ENCODE assay signal across 7 cellular contexts in the genomic region with DNA sequence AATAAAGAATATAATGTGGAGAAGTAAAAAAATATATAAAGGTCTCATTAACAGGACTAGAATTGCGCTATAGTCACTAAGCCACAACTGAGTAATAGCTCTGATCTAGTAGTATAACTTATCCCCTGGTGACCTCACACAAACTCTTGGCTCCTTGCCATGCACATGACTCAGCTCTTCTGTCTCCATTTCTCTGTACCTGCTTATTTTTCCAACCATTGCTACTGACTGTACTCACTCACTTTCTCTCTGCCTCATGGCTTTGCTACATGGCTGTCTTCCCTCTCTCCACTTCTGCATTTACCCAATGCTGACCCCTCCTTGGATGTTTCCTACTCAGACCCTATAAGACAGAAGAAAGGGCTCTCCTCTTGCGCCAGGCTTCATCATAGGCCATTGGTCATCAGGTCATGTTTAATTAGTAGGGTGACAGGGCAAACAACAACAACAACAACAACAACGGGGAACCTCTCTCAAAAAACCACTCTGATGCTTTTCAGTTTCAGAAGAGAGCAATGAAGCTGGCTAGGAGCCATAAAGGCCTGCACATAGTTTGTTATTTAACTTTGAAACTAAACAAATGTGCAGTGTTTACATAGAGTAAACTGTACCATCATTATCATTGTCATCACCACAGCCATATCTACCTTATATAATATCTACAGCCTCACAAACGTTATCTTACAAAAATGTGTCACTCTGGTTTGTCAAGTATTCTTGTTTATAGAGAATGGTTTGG. TPM values are rescaled to one million over a fixed set of nuclear protein-coding genes. Genes with fewer than 3 reads are reported as not detected.
A peak's percentile ranks its signal among the peaks of the same experiment; 100 is the strongest.
DNase-seq lines count a peak whose midpoint lies in the region; ATAC-seq, FAIRE-seq and TF ChIP-seq lines count a peak whose summit lies in the region.

No MANE protein-coding gene starts in this region.

- H3K9me3 ChIP-seq in keratinocyte (ENCODE audit: control insufficient read depth, low read depth, low read length): no peaks in the 10 kb centered on the region

- no peaks in the 10 kb centered on the region for H3K9me3 Mint-ChIP-seq in activated T-cell treated with anti-CD3 and anti-CD28 coated beads, Interleukin-2, amount 50 U/mL, for 4 hours

- no peaks in the 10 kb centered on the region for H3K79me2 ChIP-seq in keratinocyte (ENCODE audit: control insufficient read depth, insufficient read depth, low read length)

- no peaks in the 10 kb centered on the region for H3K27me3 ChIP-seq in keratinocyte (ENCODE audit: control insufficient read depth, extremely low read depth, insufficient read depth, low read length)

- H3K36me3 Mint-ChIP-seq in activated T-cell treated with anti-CD3 and anti-CD28 coated beads, Interleukin-2, amount 50 U/mL, for 4 hours (ENCODE audit: insufficient read depth): no peaks in the 10 kb centered on the region

- H3K4me2 ChIP-seq in keratinocyte (ENCODE audit: control insufficient read depth, extremely low read depth, insufficient read depth, low read depth, low read length): peak overlapping the region; percentile 37

- ATAC-seq in activated T-cell treated with anti-CD3 and anti-CD28 coated beads, Interleukin-2, amount 50 U/mL, for 4 hours: peak; percentile 92 to 96

- H2AFZ ChIP-seq in keratinocyte (ENCODE audit: control insufficient read depth, low read length): peak overlapping the region; percentile 53

- no peaks in the 10 kb centered on the region for H3K9me1 ChIP-seq in keratinocyte (ENCODE audit: control insufficient read depth, extremely low read depth, insufficient read depth, low read length)

- in situ Hi-C loops in GM13976 (cut with MboI; ENCODE audit: low sequenced_read_pairs, unreplicated experiment) (no loop called here), GM13977 (cut with MboI; ENCODE audit: low pct_unique_long_range_greater_than_20kb, low sequenced_read_pairs, unreplicated experiment) (no loop called here)

- no peaks in the 10 kb centered on the region for H3K36me3 ChIP-seq in keratinocyte (ENCODE audit: control insufficient read depth in 2 of 2, extremely low read depth in 1 of 2, insufficient read depth in 2 of 2, low read length in 2 of 2)

- peaks cover 7% of the 10 kb centered on the region for H3K4me1 ChIP-seq in keratinocyte (ENCODE audit: control insufficient read depth, extremely low read depth, insufficient read depth, low read length)

- FAIRE-seq in keratinocyte (lab: Jason Lieb, UNC): peak; percentile 81

- dilution Hi-C loops in keratinocyte (cut with MboI; ENCODE audit: extremely low pct_ligation_motif_present, low sequenced_read_pairs): no loop called here

- no peaks in the 10 kb centered on the region for H4K20me1 ChIP-seq in keratinocyte (ENCODE audit: control insufficient read depth, extremely low read depth, insufficient read depth, low read length)

- H3K27ac ChIP-seq in keratinocyte (ENCODE audit: control insufficient read depth, insufficient read depth, low read length): no peak overlapping the region

- H3K4me1 Mint-ChIP-seq in activated T-cell treated with anti-CD3 and anti-CD28 coated beads, Interleukin-2, amount 50 U/mL, for 4 hours (ENCODE audit: low read depth): peaks cover 25% of the 10 kb centered on the region

- H3K9ac ChIP-seq in keratinocyte (ENCODE audit: control insufficient read depth, extremely low read depth, insufficient read depth, low read length): no peak overlapping the region

- H3K27me3 Mint-ChIP-seq in activated T-cell treated with anti-CD3 and anti-CD28 coated beads, Interleukin-2, amount 50 U/mL, for 4 hours (ENCODE audit: low read depth): no peaks in the 10 kb centered on the region

- DNase-seq in H4 (ENCODE audit: low spot score) (peak; percentile 91), NCI-H2171 (lab: John Stamatoyannopoulos, UW) (peak; percentile 19), keratinocyte (ENCODE audit: low read depth, low spot score) (peak; percentile 75), GM13976 (ENCODE audit: low spot score) (no peak), GM13977 (ENCODE audit: low spot score) (no peak)
- peak; percentile 54 for DNase-seq in activated T-cell treated with anti-CD3 and anti-CD28 coated beads, Interleukin-2, amount 50 U/mL, for 4 hours
- DNase-seq in stimulated activated CD8-positive, alpha-beta memory T cell treated with anti-CD3 and anti-CD28 coated beads, Interleukin-4, amount 100 ng/mL, for 4 hours (ENCODE audit: low read depth in 2 of 2, low spot score in 1 of 2): peak; percentile 31 to 48

- no peak overlapping the region for H3K4me3 Mint-ChIP-seq in activated T-cell treated with anti-CD3 and anti-CD28 coated beads, Interleukin-2, amount 50 U/mL, for 4 hours

- TF ChIP-seq CTCF in keratinocyte (optimal IDR thresholded peaks at IDR 0.05 in 1 of 3, IDR thresholded peaks at IDR 0.05 in 1 of 3, conservative IDR thresholded peaks at IDR 0.05 in 1 of 3; ENCODE audit: extremely low read depth in 1 of 3, insufficient read depth in 2 of 3, low read length in 3 of 3) (no peak), GM13976 (IDR thresholded peaks at IDR 0.05; ENCODE audit: borderline replicate concordance, control extremely low read depth, extremely low read depth, insufficient read depth, missing control alignments) (no peak), GM13977 (IDR thresholded peaks at IDR 0.05; ENCODE audit: extremely low read depth, insufficient read depth, missing control alignments) (no peak)

- H3K4me3 ChIP-seq in keratinocyte (ENCODE audit: control insufficient read depth in 2 of 3, extremely low read depth in 1 of 3, insufficient read depth in 2 of 3, low read depth in 1 of 3, low read length in 3 of 3): no peak overlapping the region

RNA-seq across cellular contexts. Expression of gene KRAS, which starts 25.6 kb away (rescaled TPM):
- total RNA-seq in H4 (2014; rRNA removed; shearing (Covaris generic)): 7.3 and 11.1 TPM in 2 replicates
- 10 to 100 TPM; 15.4 to 18.3 (median 16.5) TPM for total RNA-seq in activated T-cell treated with anti-CD3 and anti-CD28 coated beads, Interleukin-2, amount 50 U/mL, for 4 hours
- 15.0 to 26.1 TPM (median 15.6 TPM) in 3 replicates for polyA plus RNA-seq in keratinocyte
- 37.3 TPM for polyA plus RNA-seq in keratinocyte (2011; ENCODE audit: low read depth)
- 14.4 and 27.1 TPM in 2 replicates for polyA plus RNA-seq in keratinocyte (2011; cell fraction: cytosol; rRNA removed)
- 15.9 and 22.1 TPM in 2 replicates for polyA plus RNA-seq in keratinocyte (2011; cell fraction: nucleus; rRNA removed)
- polyA plus RNA-seq in keratinocyte (2012; ENCODE audit: low replicate concordance): 13.7 and 15.4 TPM in 2 replicates
- polyA minus RNA-seq in keratinocyte: 6.7 to 20.9 TPM (median 11.0 TPM) in 3 replicates
- polyA minus RNA-seq in keratinocyte (2011; cell fraction: cytosol; rRNA and poly(A)+ RNA removed): 14.2 TPM
- 9.9 and 19.0 TPM in 2 replicates for polyA minus RNA-seq in keratinocyte (2011; cell fraction: nucleus; rRNA and poly(A)+ RNA removed)

Comparison
In these comparisons a context has a peak if more than half of its experiments do, and no peak if none do; other contexts are left out.
1. DNase-seq: peak in H4 (single experiment), NCI-H2171 (single experiment), activated T-cell treated with anti-CD3 and anti-CD28 coated beads, Interleukin-2, amount 50 U/mL, for 4 hours (single experiment), keratinocyte (single experiment) and stimulated activated CD8-positive, alpha-beta memory T cell treated with anti-CD3 and anti-CD28 coated beads, Interleukin-4, amount 100 ng/mL, for 4 hours (2 of 2); none in GM13976 (single experiment) and GM13977 (single experiment).